Comparison of ENCODE assay signal across 31 cellular contexts in the genomic region with DNA sequence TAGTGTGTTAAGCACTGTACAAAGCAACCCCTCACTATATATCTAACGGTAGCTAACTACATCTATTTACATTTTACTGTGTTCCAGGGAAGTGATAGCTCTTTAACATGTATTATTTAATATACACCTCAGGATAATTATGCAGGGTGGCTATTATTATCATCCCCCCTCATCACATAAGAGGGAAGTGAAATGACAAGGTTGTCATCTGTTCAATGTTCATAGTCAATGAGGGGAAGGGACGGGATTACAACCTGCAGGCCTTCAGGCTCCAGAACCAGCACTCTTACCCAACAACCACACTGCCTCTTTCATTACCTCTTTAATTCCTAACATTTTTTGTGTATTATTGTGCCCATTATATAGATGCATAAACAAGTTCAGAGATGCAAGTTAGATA.
"Had no signal": no experiment of that assay in that cellular context is flagged by ENCODE, and none has a peak within 500 bp of the region (broad histone marks: within the 10 kb centered on the region; RNA-seq: fewer than 3 reads in every experiment).

No MANE protein-coding gene starts in this region.

- H3K9me3 ChIP-seq: heart left ventricle had no signal

- H3K36me3 Mint-ChIP-seq: activated naive CD4-positive, alpha-beta T cell treated with anti-CD3 and anti-CD28 coated beads, Interleukin-2, amount 10 ng/mL, durations not matched to agents 7 days and 5 days; activated naive CD4-positive, alpha-beta T cell treated with anti-CD3 and anti-CD28 coated beads, Interleukin-2, amount 50 U/mL, for 72 hours; activated naive CD8-positive, alpha-beta T cell treated with anti-CD3 and anti-CD28 coated beads, Interleukin-2, amount 10 ng/mL, durations not matched to agents 7 days and 5 days; T-cell had no signal

- H3K9me3 Mint-ChIP-seq: endodermal cell had no signal

- H3K4me1 ChIP-seq: heart left ventricle had no signal

- H3K27ac ChIP-seq: brain microvascular endothelial cell, coronary artery, dorsolateral prefrontal cortex, heart left ventricle, WERI-Rb-1 had no signal

- H3K4me3 Mint-ChIP-seq: activated CD4-positive, alpha-beta memory T cell treated with anti-CD3 and anti-CD28 coated beads, Interleukin-2, amount 10 ng/mL, durations not matched to agents 7 days and 5 days; activated CD4-positive, alpha-beta T cell treated with anti-CD3 and anti-CD28 coated beads for 36 hours; activated CD4-positive, alpha-beta T cell treated with anti-CD3 and anti-CD28 coated beads, Interleukin-2, amount 10 ng/mL, durations not matched to agents 24 days and 14 days; activated naive CD4-positive, alpha-beta T cell treated with anti-CD3 and anti-CD28 coated beads, Interleukin-2, amount 10 ng/mL, durations not matched to agents 7 days and 5 days; activated naive CD8-positive, alpha-beta T cell treated with anti-CD3 and anti-CD28 coated beads, Interleukin-2, amount 10 ng/mL, durations not matched to agents 7 days and 5 days; activated T-cell treated with anti-CD3 and anti-CD28 coated beads, Interleukin-2, amount 50 U/mL, for 24 hours; activated T-cell treated with anti-CD3 and anti-CD28 coated beads, Interleukin-2, amount 50 U/mL, for 72 hours; central memory CD8-positive, alpha-beta T cell; dendritic cell treated with granulocyte-macrophage colony-stimulating factor and Interleukin-4, amounts not matched to agents 40 ng/mL and 50 ng/mL, for 4 days; endodermal cell; T-cell; T-helper 1 cell treated with Interleukin-12 subunit alpha and Interleukin-12 subunit beta and Interleukin-4 antibody, amounts not matched to agents 30 μg/mL and 1 μg/mL, for 36 hours had no signal

- H3K27ac Mint-ChIP-seq: activated CD4-positive, alpha-beta memory T cell treated with anti-CD3 and anti-CD28 coated beads, Interleukin-2, amount 10 ng/mL, durations not matched to agents 7 days and 5 days; activated CD4-positive, alpha-beta T cell treated with anti-CD3 and anti-CD28 coated beads for 36 hours; activated CD4-positive, alpha-beta T cell treated with anti-CD3 and anti-CD28 coated beads, Interleukin-2, amount 10 ng/mL, durations not matched to agents 24 days and 14 days; activated naive CD4-positive, alpha-beta T cell treated with anti-CD3 and anti-CD28 coated beads, Interleukin-2, amount 10 ng/mL, durations not matched to agents 7 days and 5 days; activated naive CD4-positive, alpha-beta T cell treated with anti-CD3 and anti-CD28 coated beads, Interleukin-2, amount 50 U/mL, for 72 hours; activated naive CD8-positive, alpha-beta T cell treated with anti-CD3 and anti-CD28 coated beads, Interleukin-2, amount 10 ng/mL, durations not matched to agents 7 days and 5 days; activated T-cell treated with anti-CD3 and anti-CD28 coated beads, Interleukin-2, amount 50 U/mL, for 24 hours; activated T-cell treated with anti-CD3 and anti-CD28 coated beads, Interleukin-2, amount 50 U/mL, for 72 hours; dendritic cell treated with granulocyte-macrophage colony-stimulating factor and Interleukin-4, amounts not matched to agents 40 ng/mL and 50 ng/mL, for 4 days; endodermal cell; T-cell; T-helper 1 cell treated with Interleukin-12 subunit alpha and Interleukin-12 subunit beta and Interleukin-4 antibody, amounts not matched to agents 30 μg/mL and 1 μg/mL, for 36 hours had no signal

- DNase-seq: activated CD4-positive, alpha-beta memory T cell treated with anti-CD3 and anti-CD28 coated beads, Interleukin-2, amount 10 ng/mL, durations not matched to agents 7 days and 5 days; activated CD4-positive, alpha-beta T cell treated with anti-CD3 and anti-CD28 coated beads for 36 hours; activated CD4-positive, alpha-beta T cell treated with anti-CD3 and anti-CD28 coated beads, Interleukin-2, amount 10 ng/mL, durations not matched to agents 24 days and 14 days; activated CD4-positive, CD25-positive, alpha-beta regulatory T cell; activated CD4-positive, CD25-positive, alpha-beta regulatory T cell treated with anti-CD3 and anti-CD28 coated beads, Interleukin-2, amount 50 U/mL, for 72 hours; activated CD8-positive, alpha-beta memory T cell treated with anti-CD3 and anti-CD28 coated beads, Interleukin-2, amount 50 U/mL, for 48 hours; activated gamma-delta T cell; activated naive CD4-positive, alpha-beta T cell; activated naive CD4-positive, alpha-beta T cell treated with anti-CD3 and anti-CD28 coated beads, Interleukin-2, amount 10 ng/mL, durations not matched to agents 7 days and 5 days; activated naive CD8-positive, alpha-beta T cell treated with anti-CD3 and anti-CD28 coated beads, Interleukin-2, amount 10 ng/mL, durations not matched to agents 7 days and 5 days; activated T-cell treated with anti-CD3 and anti-CD28 coated beads for 4 hours; activated T-cell treated with anti-CD3 and anti-CD28 coated beads, Interleukin-2, amount 50 U/mL, for 24 hours; activated T-cell treated with anti-CD3 and anti-CD28 coated beads, Interleukin-2, amount 50 U/mL, for 72 hours; amniotic stem cell; anterior cingulate cortex; brain microvascular endothelial cell; dorsolateral prefrontal cortex; effector memory CD4-positive, alpha-beta T cell; endodermal cell; foreskin fibroblast; glutamatergic neuron; heart left ventricle; T-cell; T1000; WERI-Rb-1 had no signal

- H3K4me3 ChIP-seq: coronary artery, dorsolateral prefrontal cortex, heart left ventricle had no signal

- ATAC-seq: activated CD4-positive, alpha-beta T cell treated with anti-CD3 and anti-CD28 coated beads for 36 hours; activated naive CD4-positive, alpha-beta T cell treated with anti-CD3 and anti-CD28 coated beads, Interleukin-2, amount 50 U/mL, for 72 hours; activated T-cell treated with anti-CD3 and anti-CD28 coated beads, Interleukin-2, amount 50 U/mL, for 72 hours; esophagus mucosa; heart left ventricle; T-cell had no signal

- H3K4me1 Mint-ChIP-seq: activated CD4-positive, alpha-beta memory T cell treated with anti-CD3 and anti-CD28 coated beads, Interleukin-2, amount 10 ng/mL, durations not matched to agents 7 days and 5 days; activated CD4-positive, alpha-beta T cell treated with anti-CD3 and anti-CD28 coated beads for 36 hours; activated CD4-positive, alpha-beta T cell treated with anti-CD3 and anti-CD28 coated beads, Interleukin-2, amount 10 ng/mL, durations not matched to agents 24 days and 14 days; activated naive CD4-positive, alpha-beta T cell treated with anti-CD3 and anti-CD28 coated beads, Interleukin-2, amount 10 ng/mL, durations not matched to agents 7 days and 5 days; activated naive CD8-positive, alpha-beta T cell treated with anti-CD3 and anti-CD28 coated beads, Interleukin-2, amount 10 ng/mL, durations not matched to agents 7 days and 5 days; central memory CD8-positive, alpha-beta T cell; endodermal cell; T-cell had no signal

- H3K27me3 Mint-ChIP-seq: activated CD4-positive, alpha-beta memory T cell treated with anti-CD3 and anti-CD28 coated beads, Interleukin-2, amount 10 ng/mL, durations not matched to agents 7 days and 5 days; activated CD4-positive, alpha-beta T cell treated with anti-CD3 and anti-CD28 coated beads for 36 hours; activated CD4-positive, alpha-beta T cell treated with anti-CD3 and anti-CD28 coated beads, Interleukin-2, amount 10 ng/mL, durations not matched to agents 24 days and 14 days; activated naive CD4-positive, alpha-beta T cell treated with anti-CD3 and anti-CD28 coated beads, Interleukin-2, amount 10 ng/mL, durations not matched to agents 7 days and 5 days; activated naive CD8-positive, alpha-beta T cell treated with anti-CD3 and anti-CD28 coated beads, Interleukin-2, amount 10 ng/mL, durations not matched to agents 7 days and 5 days; activated T-cell treated with anti-CD3 and anti-CD28 coated beads, Interleukin-2, amount 50 U/mL, for 24 hours; central memory CD8-positive, alpha-beta T cell; dendritic cell treated with granulocyte-macrophage colony-stimulating factor and Interleukin-4, amounts not matched to agents 40 ng/mL and 50 ng/mL, for 4 days; T-cell had no signal

- H3K36me3 ChIP-seq: brain microvascular endothelial cell, heart left ventricle, WERI-Rb-1 had no signal

- H3K27me3 ChIP-seq: brain microvascular endothelial cell had no signal
